ENCODE assay signal across 1 cellular context in the genomic region with DNA sequence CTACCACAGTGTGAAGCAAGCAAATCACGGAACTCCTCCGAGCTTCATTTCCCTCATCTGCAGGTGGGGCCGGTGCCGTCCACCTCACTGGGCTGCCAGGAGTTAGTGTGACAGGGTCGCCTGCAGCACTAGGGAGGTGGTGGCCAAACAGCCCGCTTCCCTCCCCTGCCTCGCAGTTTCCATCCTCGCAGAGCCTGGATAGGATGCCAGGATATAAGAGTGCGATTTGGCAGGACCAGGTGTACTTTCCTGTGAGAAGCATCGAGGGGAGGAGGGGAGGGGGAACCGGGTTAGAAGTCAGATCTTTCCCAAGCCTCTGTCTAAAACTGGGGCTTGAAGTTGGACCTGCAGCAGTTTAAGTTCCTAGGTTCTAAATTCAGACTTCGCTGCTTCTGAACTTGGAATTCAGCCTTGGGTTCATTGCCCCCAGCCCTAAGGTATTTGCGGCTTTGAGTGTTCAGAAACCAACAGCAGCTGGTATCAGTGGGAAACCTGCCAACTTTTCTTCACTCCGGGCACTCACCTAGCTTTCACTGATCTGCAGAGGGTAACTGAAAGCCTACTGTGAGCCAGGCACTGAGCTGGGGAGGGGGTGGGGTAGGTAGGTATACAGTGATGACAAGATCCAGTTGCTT.
TF ChIP-seq lines count a peak whose summit lies in the region.

No MANE protein-coding gene starts in this region.

TF ChIP-seq in HepG2, 621 proteins besides CTCF, POLR2A, EP300 and RAD21 (continued from another document):
- TF ChIP-seq, protein P1, sequence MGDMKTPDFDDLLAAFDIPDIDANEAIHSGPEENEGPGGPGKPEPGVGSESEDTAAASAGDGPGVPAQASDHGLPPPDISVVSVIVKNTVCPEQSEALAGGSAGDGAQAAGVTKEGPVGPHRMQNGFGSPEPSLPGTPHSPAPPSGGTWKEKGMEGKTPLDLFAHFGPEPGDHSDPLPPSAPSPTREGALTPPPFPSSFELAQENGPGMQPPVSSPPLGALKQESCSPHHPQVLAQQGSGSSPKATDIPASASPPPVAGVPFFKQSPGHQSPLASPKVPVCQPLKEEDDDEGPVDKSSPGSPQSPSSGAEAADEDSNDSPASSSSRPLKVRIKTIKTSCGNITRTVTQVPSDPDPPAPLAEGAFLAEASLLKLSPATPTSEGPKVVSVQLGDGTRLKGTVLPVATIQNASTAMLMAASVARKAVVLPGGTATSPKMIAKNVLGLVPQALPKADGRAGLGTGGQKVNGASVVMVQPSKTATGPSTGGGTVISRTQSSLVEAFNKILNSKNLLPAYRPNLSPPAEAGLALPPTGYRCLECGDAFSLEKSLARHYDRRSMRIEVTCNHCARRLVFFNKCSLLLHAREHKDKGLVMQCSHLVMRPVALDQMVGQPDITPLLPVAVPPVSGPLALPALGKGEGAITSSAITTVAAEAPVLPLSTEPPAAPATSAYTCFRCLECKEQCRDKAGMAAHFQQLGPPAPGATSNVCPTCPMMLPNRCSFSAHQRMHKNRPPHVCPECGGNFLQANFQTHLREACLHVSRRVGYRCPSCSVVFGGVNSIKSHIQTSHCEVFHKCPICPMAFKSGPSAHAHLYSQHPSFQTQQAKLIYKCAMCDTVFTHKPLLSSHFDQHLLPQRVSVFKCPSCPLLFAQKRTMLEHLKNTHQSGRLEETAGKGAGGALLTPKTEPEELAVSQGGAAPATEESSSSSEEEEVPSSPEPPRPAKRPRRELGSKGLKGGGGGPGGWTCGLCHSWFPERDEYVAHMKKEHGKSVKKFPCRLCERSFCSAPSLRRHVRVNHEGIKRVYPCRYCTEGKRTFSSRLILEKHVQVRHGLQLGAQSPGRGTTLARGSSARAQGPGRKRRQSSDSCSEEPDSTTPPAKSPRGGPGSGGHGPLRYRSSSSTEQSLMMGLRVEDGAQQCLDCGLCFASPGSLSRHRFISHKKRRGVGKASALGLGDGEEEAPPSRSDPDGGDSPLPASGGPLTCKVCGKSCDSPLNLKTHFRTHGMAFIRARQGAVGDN (CRISPR knock-in tag; IDR thresholded peaks at IDR 0.05) = peak; percentile 16; the same call in 1 of the 2 replicates
- TF ChIP-seq, protein P2, sequence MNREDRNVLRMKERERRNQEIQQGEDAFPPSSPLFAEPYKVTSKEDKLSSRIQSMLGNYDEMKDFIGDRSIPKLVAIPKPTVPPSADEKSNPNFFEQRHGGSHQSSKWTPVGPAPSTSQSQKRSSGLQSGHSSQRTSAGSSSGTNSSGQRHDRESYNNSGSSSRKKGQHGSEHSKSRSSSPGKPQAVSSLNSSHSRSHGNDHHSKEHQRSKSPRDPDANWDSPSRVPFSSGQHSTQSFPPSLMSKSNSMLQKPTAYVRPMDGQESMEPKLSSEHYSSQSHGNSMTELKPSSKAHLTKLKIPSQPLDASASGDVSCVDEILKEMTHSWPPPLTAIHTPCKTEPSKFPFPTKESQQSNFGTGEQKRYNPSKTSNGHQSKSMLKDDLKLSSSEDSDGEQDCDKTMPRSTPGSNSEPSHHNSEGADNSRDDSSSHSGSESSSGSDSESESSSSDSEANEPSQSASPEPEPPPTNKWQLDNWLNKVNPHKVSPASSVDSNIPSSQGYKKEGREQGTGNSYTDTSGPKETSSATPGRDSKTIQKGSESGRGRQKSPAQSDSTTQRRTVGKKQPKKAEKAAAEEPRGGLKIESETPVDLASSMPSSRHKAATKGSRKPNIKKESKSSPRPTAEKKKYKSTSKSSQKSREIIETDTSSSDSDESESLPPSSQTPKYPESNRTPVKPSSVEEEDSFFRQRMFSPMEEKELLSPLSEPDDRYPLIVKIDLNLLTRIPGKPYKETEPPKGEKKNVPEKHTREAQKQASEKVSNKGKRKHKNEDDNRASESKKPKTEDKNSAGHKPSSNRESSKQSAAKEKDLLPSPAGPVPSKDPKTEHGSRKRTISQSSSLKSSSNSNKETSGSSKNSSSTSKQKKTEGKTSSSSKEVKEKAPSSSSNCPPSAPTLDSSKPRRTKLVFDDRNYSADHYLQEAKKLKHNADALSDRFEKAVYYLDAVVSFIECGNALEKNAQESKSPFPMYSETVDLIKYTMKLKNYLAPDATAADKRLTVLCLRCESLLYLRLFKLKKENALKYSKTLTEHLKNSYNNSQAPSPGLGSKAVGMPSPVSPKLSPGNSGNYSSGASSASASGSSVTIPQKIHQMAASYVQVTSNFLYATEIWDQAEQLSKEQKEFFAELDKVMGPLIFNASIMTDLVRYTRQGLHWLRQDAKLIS (CRISPR knock-in tag; IDR thresholded peaks at IDR 0.05) = no peak
- TF ChIP-seq NCOR1 (IDR thresholded peaks at IDR 0.05; ENCODE audit: borderline replicate concordance, low read length) = 0 out of 2 replicates have a peak, but pooled peaks have one; percentile 34
